In the genomic region with DNA sequence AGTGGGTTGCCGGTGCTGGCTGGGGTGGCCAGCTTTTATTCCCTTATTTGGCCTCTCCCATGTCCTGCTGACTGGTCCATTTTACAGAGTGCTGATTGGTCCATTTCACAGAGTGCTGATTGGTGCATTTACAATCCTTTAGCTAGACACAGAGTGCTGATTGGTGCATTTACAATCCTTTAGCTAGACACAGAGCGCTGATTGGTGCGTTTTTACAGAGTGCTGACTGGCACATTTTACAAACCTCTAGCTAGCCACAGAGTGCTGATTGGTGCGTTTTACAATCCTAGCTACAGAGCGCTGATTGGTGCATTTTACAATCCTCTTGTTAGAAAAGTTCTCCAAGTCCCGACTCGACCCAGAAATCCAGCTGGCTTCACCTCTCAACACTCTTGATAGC, we compare ENCODE assay signal across 13 cellular contexts. TPM values are rescaled to one million over a fixed set of nuclear protein-coding genes. Genes with fewer than 3 reads are reported as not detected.
"Had no signal": no experiment of that assay in that cellular context is flagged by ENCODE, and none has a peak within 500 bp of the region (broad histone marks: within the 10 kb centered on the region; RNA-seq: fewer than 3 reads in every experiment).

No MANE protein-coding gene starts in this region.

RNA-seq across cellular contexts. Expression of a gene that starts 53.2 kb away (rescaled TPM):
- total RNA-seq: activated B cell treated with CpG ODN at 0.5 μM for 24 hours; activated CD4-positive, alpha-beta memory T cell treated with anti-CD3 and anti-CD28 coated beads for 36 hours; activated CD4-positive, alpha-beta memory T cell treated with anti-CD3 and anti-CD28 coated beads, Interleukin-2, amount 10 ng/mL, durations not matched to agents 7 days and 5 days; activated CD4-positive, alpha-beta T cell treated with anti-CD3 and anti-CD28 coated beads for 36 hours; activated CD4-positive, alpha-beta T cell treated with anti-CD3 and anti-CD28 coated beads, Interleukin-2, amount 10 ng/mL, durations not matched to agents 24 days and 14 days; activated CD4-positive, alpha-beta T cell treated with anti-CD3 and anti-CD28 coated beads, Interleukin-2, amount 10 ng/mL, durations not matched to agents 7 days and 5 days; activated CD8-positive, alpha-beta memory T cell treated with anti-CD3 and anti-CD28 coated beads for 36 hours; activated CD8-positive, alpha-beta memory T cell treated with anti-CD3 and anti-CD28 coated beads, Interleukin-2, amount 10 ng/mL, durations not matched to agents 7 days and 5 days; activated CD8-positive, alpha-beta T cell treated with anti-CD3 and anti-CD28 coated beads for 36 hours; activated CD8-positive, alpha-beta T cell treated with anti-CD3 and anti-CD28 coated beads, Interleukin-2, amount 10 ng/mL, durations not matched to agents 7 days and 5 days; T-helper 1 cell treated with Interleukin-12 subunit alpha and Interleukin-12 subunit beta and Interleukin-4 antibody, amounts not matched to agents 30 ng/mL and 1 ng/mL, for 36 hours; T-helper 17 cell; T-helper 2 cell treated with Interferon-gamma antibody and Interleukin-4, amounts not matched to agents 100 ng/mL and 5 ng/mL, for 36 hours had no signal
